ENCODE assay signal across 8 cellular contexts in the genomic region with DNA sequence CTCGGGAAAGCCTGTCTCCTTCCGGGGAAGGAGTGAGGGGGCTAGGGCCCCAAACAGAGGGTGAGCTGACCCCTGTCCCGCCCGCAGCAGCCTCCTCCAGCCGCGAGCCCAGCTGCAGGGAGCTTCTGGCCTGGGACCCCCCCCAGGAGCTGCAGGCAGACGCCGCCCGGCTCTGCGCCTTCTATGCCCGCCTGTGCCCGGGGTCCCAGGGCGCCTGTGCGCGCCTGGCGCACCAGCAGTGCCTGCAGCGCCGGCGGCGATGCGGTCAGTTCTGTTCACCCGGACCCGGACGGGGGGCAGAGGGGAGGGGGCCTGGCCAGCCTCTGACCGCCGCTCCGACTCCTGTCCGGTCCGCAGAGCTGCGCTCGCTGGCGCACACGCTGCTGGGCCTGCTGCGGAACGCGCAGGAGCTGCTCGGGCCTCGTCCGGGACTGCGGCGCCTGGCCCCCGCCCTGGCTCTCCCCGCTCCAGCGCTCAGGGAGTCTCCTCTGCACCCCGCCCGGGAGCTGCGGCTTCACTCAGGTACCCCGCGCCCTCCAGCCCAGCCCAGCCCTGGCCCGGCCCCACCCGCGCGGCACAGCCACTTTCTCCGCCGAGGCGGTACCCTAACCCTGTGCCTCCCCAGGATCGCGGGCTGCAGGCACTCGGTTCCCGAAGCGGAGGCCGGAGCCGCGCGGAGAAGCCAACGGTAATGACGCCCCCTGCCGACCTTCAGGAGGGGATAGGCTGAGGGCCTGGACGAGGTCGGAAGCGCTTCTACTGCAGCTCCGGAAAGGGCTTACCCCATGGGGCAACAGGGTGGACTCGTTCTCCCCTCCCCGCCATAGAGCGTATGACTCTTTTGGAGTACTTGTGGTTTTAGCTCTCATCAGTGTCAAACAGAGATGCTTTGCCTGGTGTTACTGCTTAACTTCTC. TPM values are rescaled to one million over a fixed set of nuclear protein-coding genes. Genes with fewer than 3 reads are reported as not detected.
DNase-seq lines count a peak whose midpoint lies in the region; ATAC-seq and TF ChIP-seq lines count a peak whose summit lies in the region.

No MANE protein-coding gene starts in this region.

- intact Hi-C loops in right lobe of liver (cut with DNase I) = loop anchor here in 1 of 2 donors (10.0 kb wide), 2 partner anchors 89 to 619 kb away; no protein-coding TSS in a partner anchor

- no peak overlapping the region for H3K27ac Mint-ChIP-seq in central memory CD8-positive, alpha-beta T cell (ENCODE audit: low read depth)

- no peaks in the 10 kb centered on the region for H3F3A ChIP-seq in OCI-LY1 (ENCODE audit: insufficient read depth, low read length)

- H3K4me3 ChIP-seq in OCI-LY1 (ENCODE audit: low read depth, low read length, poor library complexity, severe bottlenecking) = no peak overlapping the region
- no peak overlapping the region for H3K4me3 ChIP-seq in right lobe of liver
- peak overlapping the region; percentile 16 for H3K4me3 ChIP-seq in thymus (ENCODE audit: low read length)

- no peak overlapping the region for H3K27ac ChIP-seq in OCI-LY1 (ENCODE audit: low read depth, low read length, poor library complexity, severe bottlenecking)
- no peak overlapping the region for H3K27ac ChIP-seq in right lobe of liver
- H3K27ac ChIP-seq in thymus (ENCODE audit: low read depth) = no peak overlapping the region

- H3K36me3 Mint-ChIP-seq in central memory CD8-positive, alpha-beta T cell (ENCODE audit: insufficient read depth) = peaks cover 3% of the 10 kb centered on the region

- ATAC-seq in central memory CD8-positive, alpha-beta T cell (replicated peaks; ENCODE audit: extremely low read depth, poor library complexity, severe bottlenecking) = no peak
- ATAC-seq in right lobe of liver = peak in 3 of 4 donors; percentile 3 to 32 (median 29)
- ATAC-seq in HG03354 (IDR thresholded peaks at IDR 0.05; ENCODE audit: poor library complexity, severe bottlenecking, unreplicated experiment) = no peak

- no peak overlapping the region for H2AFZ ChIP-seq in OCI-LY1 (ENCODE audit: low read length)

- H3K9me2 ChIP-seq in OCI-LY1 (ENCODE audit: low read depth, low read length) = no peaks in the 10 kb centered on the region

- peak; percentile 39 for TF ChIP-seq CTCF in OCI-LY1 (IDR thresholded peaks at IDR 0.05; ENCODE audit: low read length)
- peak in 1 of 4 donors; percentile 18 for TF ChIP-seq CTCF in right lobe of liver (IDR thresholded peaks at IDR 0.05)

- H3K4me1 ChIP-seq in OCI-LY1 (ENCODE audit: insufficient read depth, low read length, severe bottlenecking) = no peaks in the 10 kb centered on the region
- peaks cover 0 to 20% (median 0%) of the 10 kb centered on the region in 4 donors for H3K4me1 ChIP-seq in right lobe of liver
- peaks cover 6% of the 10 kb centered on the region for H3K4me1 ChIP-seq in thymus (ENCODE audit: control insufficient read depth, insufficient read depth, low read length)

- H3K4me3 Mint-ChIP-seq in central memory CD8-positive, alpha-beta T cell = peak overlapping the region; percentile 54

- H3K36me3 ChIP-seq in OCI-LY1 (ENCODE audit: insufficient read depth, low read length) = no peaks in the 10 kb centered on the region
- no peaks in the 10 kb centered on the region for H3K36me3 ChIP-seq in right lobe of liver
- no peaks in the 10 kb centered on the region for H3K36me3 ChIP-seq in thymus (ENCODE audit: control insufficient read depth, insufficient read depth)

- H3K79me2 ChIP-seq in OCI-LY1 (ENCODE audit: insufficient read depth, low read length) = no peaks in the 10 kb centered on the region

- peaks cover 22% of the 10 kb centered on the region for H3K4me1 Mint-ChIP-seq in central memory CD8-positive, alpha-beta T cell

- H3K27me3 ChIP-seq in OCI-LY1 (ENCODE audit: insufficient read depth, low read length) (peaks cover 3% of the 10 kb centered on the region; the same call in 1 of the 2 replicates), right lobe of liver (peaks cover 14 to 27% of the 10 kb centered on the region in 2 donors), thymus (ENCODE audit: control insufficient read depth, insufficient read depth) (peaks cover 50% of the 10 kb centered on the region)

- 0% methylated on average over 2 of the region's 75 CpGs for WGBS in right lobe of liver (ENCODE audit: insufficient coverage, low coverage, low lambda C conversion rate, missing lambda C conversion rate)
- WGBS in thymus = 2% methylated on average over 75 of the region's 75 CpGs

- H4K20me1 ChIP-seq in OCI-LY1 (ENCODE audit: insufficient read depth, low read length) = no peaks in the 10 kb centered on the region

- H3K9me3 Mint-ChIP-seq in central memory CD8-positive, alpha-beta T cell = no peaks in the 10 kb centered on the region

- peak; percentile 45 for DNase-seq in activated T-cell treated with anti-CD3 and anti-CD28 coated beads for 48 hours (ENCODE audit: low read depth)
- DNase-seq in activated T-cell treated with anti-CD3 and anti-CD28 coated beads for 4 hours = no peak
- DNase-seq in central memory CD8-positive, alpha-beta T cell (ENCODE audit: low spot score in 2 of 2) = no peak
- DNase-seq in right lobe of liver = no peak
- no peak for DNase-seq in GF-D8 (lab: John Stamatoyannopoulos, UW)

- peaks cover 71% of the 10 kb centered on the region for H3K27me3 Mint-ChIP-seq in central memory CD8-positive, alpha-beta T cell

- H3K4me2 ChIP-seq in OCI-LY1 (ENCODE audit: low read length) = no peak overlapping the region

- TF ChIP-seq POLR2A in right lobe of liver (IDR thresholded peaks at IDR 0.05) = no peak

- no peak overlapping the region for H3K9ac ChIP-seq in OCI-LY1 (ENCODE audit: low read length)

- H3K9me3 ChIP-seq in OCI-LY1 (ENCODE audit: low read length) = no peaks in the 10 kb centered on the region
- no peaks in the 10 kb centered on the region for H3K9me3 ChIP-seq in right lobe of liver
- H3K9me3 ChIP-seq in thymus (ENCODE audit: control insufficient read depth) = no peaks in the 10 kb centered on the region

RNA-seq across cellular contexts. Expression of a gene that starts 2.0 kb away (rescaled TPM):
- total RNA-seq in right lobe of liver = not detected
- polyA plus RNA-seq in thymus = 0.43 TPM

RNA-seq across cellular contexts. Expression of a gene that starts 3.8 kb away (rescaled TPM):
- total RNA-seq in right lobe of liver = under 1 TPM in 1 of 6 experiments, not detected in 5; 0.19 TPM
- 0.09 TPM for polyA plus RNA-seq in thymus

RNA-seq across cellular contexts. Expression of a gene that starts 15.6 kb away (rescaled TPM):
- total RNA-seq in right lobe of liver = not detected
- 0.48 TPM for polyA plus RNA-seq in thymus

RNA-seq across cellular contexts. Expression of a gene that starts 26.4 kb away (rescaled TPM):
- 1 to 10 TPM in 3 of 6 experiments, under 1 TPM in 3; 0.68 to 1.5 (median 1.0) TPM for total RNA-seq in right lobe of liver
- 16.2 TPM for polyA plus RNA-seq in thymus

RNA-seq across cellular contexts. Expression of a gene that starts 26.5 kb away (rescaled TPM):
- total RNA-seq in right lobe of liver = 10 to 100 TPM; 24.3 to 47.7 (median 42.0) TPM
- 53.0 TPM for polyA plus RNA-seq in thymus

Comparison
In these comparisons a context has a peak if more than half of its experiments do, and no peak if none do; other contexts are left out.
1. ATAC-seq: peak in right lobe of liver (3 of 4); none in central memory CD8-positive, alpha-beta T cell (single experiment) and HG03354 (single experiment).